ENCODE assay signal across 11 cellular contexts in genomic region chr2:175880-176800, GRCh38.
DNase-seq lines count a peak whose midpoint lies in the region; ATAC-seq and TF ChIP-seq lines count a peak whose summit lies in the region.
"Had no signal": no experiment of that assay in that cellular context is flagged by ENCODE, and none has a peak within 500 bp of the region (broad histone marks: within the 10 kb centered on the region; RNA-seq: fewer than 3 reads in every experiment).

No MANE protein-coding gene starts in this region.

- TF ChIP-seq CTCF in HFF-Myc (IDR thresholded peaks at IDR 0.05; ENCODE audit: low read depth, low read length, missing control alignments) (no peak), GM13977 (IDR thresholded peaks at IDR 0.05; ENCODE audit: extremely low read depth, insufficient read depth, missing control alignments) (no peak), coronary artery (IDR thresholded peaks at IDR 0.05) (no peak)

- no peak for ATAC-seq in GM21717 (IDR thresholded peaks at IDR 0.05; ENCODE audit: unreplicated experiment)

- peak; percentile 2 for DNase-seq in HFF-Myc (ENCODE audit: extremely low read depth, low read depth)
- peak; percentile 23 to 26 for DNase-seq in activated CD4-positive, alpha-beta T cell treated with anti-CD3 and anti-CD28 coated beads for 4 hours
- DNase-seq in central memory CD4-positive, alpha-beta T cell: peak; percentile 68
- DNase-seq in stimulated activated CD8-positive, alpha-beta memory T cell treated with anti-CD3 and anti-CD28 coated beads, Interleukin-12 subunit alpha, Interleukin-12 subunit beta, amount 100 ng/mL, for 1 hour (ENCODE audit: low read depth): peak; percentile 23
- no peak for DNase-seq in GM13977 (ENCODE audit: low spot score)
- no peak for DNase-seq in NCI-H1930 (lab: John Stamatoyannopoulos, UW)
- DNase-seq in coronary artery (ENCODE audit: low spot score): no peak
- DNase-seq: activated B cell treated with CpG ODN at 0.5 μM for 24 hours, NCI-H146 had no signal

- in situ Hi-C loops in GM13977 (cut with MboI; ENCODE audit: low pct_unique_long_range_greater_than_20kb, low sequenced_read_pairs, unreplicated experiment): no loop called here

- no peak overlapping the region for H3K27ac ChIP-seq in coronary artery
- H3K27ac ChIP-seq: neutrophil had no signal

- H3K4me3 ChIP-seq in HFF-Myc (replicated peaks; ENCODE audit: low read depth, low read length) (no peak overlapping the region), coronary artery (no peak overlapping the region)

Comparison
In these comparisons a context has a peak if more than half of its experiments do, and no peak if none do; other contexts are left out.
1. DNase-seq: peak in HFF-Myc (single experiment), activated CD4-positive, alpha-beta T cell treated with anti-CD3 and anti-CD28 coated beads for 4 hours (2 of 2), central memory CD4-positive, alpha-beta T cell (single experiment) and stimulated activated CD8-positive, alpha-beta memory T cell treated with anti-CD3 and anti-CD28 coated beads, Interleukin-12 subunit alpha, Interleukin-12 subunit beta, amount 100 ng/mL, for 1 hour (single experiment); none in GM13977 (single experiment), NCI-H1930 (0 of 2) and coronary artery (single experiment).